In genomic region chr19:28988066-28988465, GRCh38 we compare ENCODE assay signal across 29 cellular contexts.
"Had no signal": no experiment of that assay in that cellular context is flagged by ENCODE, and none has a peak within 500 bp of the region (broad histone marks: within the 10 kb centered on the region; RNA-seq: fewer than 3 reads in every experiment).

No MANE protein-coding gene starts in this region.

- H3K27ac ChIP-seq: neural progenitor cell, ovary, parathyroid adenoma, psoas muscle, right lobe of liver, sigmoid colon, suprapubic skin, testis, tibial artery, transverse colon, upper lobe of right lung, uterus had no signal

- H3K4me3 ChIP-seq: neural progenitor cell, ovary, psoas muscle, right lobe of liver, sigmoid colon, suprapubic skin, testis, tibial artery, transverse colon, upper lobe of right lung, uterus had no signal

- H3K4me1 Mint-ChIP-seq: naive thymus-derived CD4-positive, alpha-beta T cell; natural killer cell; nephron; stimulated activated effector memory CD8-positive, alpha-beta T cell treated with anti-CD3 and anti-CD28 coated beads, Interleukin-12 subunit alpha, Interleukin-12 subunit beta, amount 100 ng/mL, for 72 hours; stimulated activated naive CD8-positive, alpha-beta T cell treated with anti-CD3 and anti-CD28 coated beads, Interleukin-15, amount 100 ng/mL, for 72 hours had no signal

- H2AFZ ChIP-seq: neural progenitor cell, parathyroid adenoma had no signal

- H3K4me1 ChIP-seq: psoas muscle, right lobe of liver, sigmoid colon, suprapubic skin, testis, tibial artery, transverse colon, upper lobe of right lung, uterus had no signal

- H3K27ac Mint-ChIP-seq: natural killer cell; neural progenitor cell; progenitor cell of endocrine pancreas; stimulated activated effector memory CD8-positive, alpha-beta T cell treated with anti-CD3 and anti-CD28 coated beads, Interleukin-12 subunit alpha, Interleukin-12 subunit beta, amount 100 ng/mL, for 72 hours; stimulated activated naive CD8-positive, alpha-beta T cell treated with anti-CD3 and anti-CD28 coated beads, Interleukin-15, amount 100 ng/mL, for 72 hours; type B pancreatic cell had no signal

- H3K36me3 ChIP-seq: neural progenitor cell, ovary, right lobe of liver, sigmoid colon, suprapubic skin, tibial artery, transverse colon, upper lobe of right lung, uterus had no signal

- H3K4me2 ChIP-seq: neural progenitor cell had no signal

- H3K9me3 Mint-ChIP-seq: natural killer cell, nephron, type B pancreatic cell had no signal

- FAIRE-seq: small intestine had no signal

- H3K4me3 Mint-ChIP-seq: naive thymus-derived CD4-positive, alpha-beta T cell; natural killer cell; nephron; neural progenitor cell; stimulated activated effector memory CD8-positive, alpha-beta T cell treated with anti-CD3 and anti-CD28 coated beads, Interleukin-12 subunit alpha, Interleukin-12 subunit beta, amount 100 ng/mL, for 72 hours; stimulated activated naive CD8-positive, alpha-beta T cell treated with anti-CD3 and anti-CD28 coated beads, Interleukin-15, amount 100 ng/mL, for 72 hours; type B pancreatic cell had no signal

- H3K79me2 ChIP-seq: parathyroid adenoma had no signal

- H3K9me3 ChIP-seq: ovary, psoas muscle, right lobe of liver, sigmoid colon, suprapubic skin, testis, transverse colon, upper lobe of right lung, uterus had no signal

- H3K9ac ChIP-seq: neural progenitor cell, parathyroid adenoma had no signal

- H3K27me3 ChIP-seq: neural progenitor cell, ovary, right lobe of liver, sigmoid colon, suprapubic skin, testis, tibial artery, transverse colon, uterus had no signal

- H3K36me3 Mint-ChIP-seq: natural killer cell; neural progenitor cell; stimulated activated effector memory CD8-positive, alpha-beta T cell treated with anti-CD3 and anti-CD28 coated beads, Interleukin-12 subunit alpha, Interleukin-12 subunit beta, amount 100 ng/mL, for 72 hours; type B pancreatic cell had no signal

- ATAC-seq: naive thymus-derived CD4-positive, alpha-beta T cell; natural killer cell; psoas muscle; right cardiac atrium; right lobe of liver; stimulated activated effector memory CD8-positive, alpha-beta T cell treated with anti-CD3 and anti-CD28 coated beads, Interleukin-12 subunit alpha, Interleukin-12 subunit beta, amount 100 ng/mL, for 72 hours; stimulated activated naive CD8-positive, alpha-beta T cell treated with anti-CD3 and anti-CD28 coated beads, Interleukin-15, amount 100 ng/mL, for 72 hours; stimulated activated naive CD8-positive, alpha-beta T cell treated with anti-CD3 and anti-CD28 coated beads, Interleukin-15, Interleukin-2, amounts not matched to agents 100 U/mL and 50 U/mL, for 24 hours had no signal

- DNase-seq: naive thymus-derived CD4-positive, alpha-beta T cell; natural killer cell; nucleus accumbens; ovary; psoas muscle; right cardiac atrium; right lobe of liver; sigmoid colon; small intestine; stimulated activated CD4-positive, alpha-beta T cell treated with anti-CD3 and anti-CD28 coated beads, Interleukin-15, amount 100 ng/mL, for 24 hours; stimulated activated CD4-positive, alpha-beta T cell treated with anti-CD3 and anti-CD28 coated beads, Interleukin-2, amount 100 ng/mL, for 24 hours; stimulated activated CD4-positive, alpha-beta T cell treated with anti-CD3 and anti-CD28 coated beads, Interleukin-2, amount 100 ng/mL, for 48 hours; stimulated activated CD4-positive, alpha-beta T cell treated with anti-CD3 and anti-CD28 coated beads, Interleukin-4, amount 100 ng/mL, for 24 hours; stimulated activated naive CD4-positive, alpha-beta T cell; stimulated activated naive CD8-positive, alpha-beta T cell treated with anti-CD3 and anti-CD28 coated beads, Interleukin-15, amount 100 ng/mL, for 72 hours; stimulated activated naive CD8-positive, alpha-beta T cell treated with anti-CD3 and anti-CD28 coated beads, Interleukin-15, Interleukin-2, amounts not matched to agents 100 U/mL and 50 U/mL, for 24 hours; substantia nigra; testis; tibial artery; transverse colon; upper lobe of right lung; uterus had no signal
